8 cellular contexts compared by ENCODE assay signal in genomic region chr6:106114492-106114891, GRCh38. TPM values are rescaled to one million over a fixed set of nuclear protein-coding genes. Genes with fewer than 3 reads are reported as not detected.
DNase-seq lines count a peak whose midpoint lies in the region; ATAC-seq and TF ChIP-seq lines count a peak whose summit lies in the region.

No MANE protein-coding gene starts in this region.

- H3K36me3 ChIP-seq in spleen = peaks cover 0 to 7% (median 0%) of the 10 kb centered on the region in 6 donors

- WGBS in spleen, 5 donors = 66 to 84% (median 70%) methylated on average over 9 of the region's 9 CpGs

- TF ChIP-seq CTCF in progenitor cell of endocrine pancreas (IDR thresholded peaks at IDR 0.05; ENCODE audit: unreplicated experiment) (no peak), spleen (IDR thresholded peaks at IDR 0.05 in 8 of 11, conservative IDR thresholded peaks at IDR 0.05 in 3 of 11) (no peak)

- ATAC-seq in GM19035 (IDR thresholded peaks at IDR 0.05; ENCODE audit: unreplicated experiment) (peak; percentile 75), HG02884 (IDR thresholded peaks at IDR 0.05; ENCODE audit: unreplicated experiment) (peak; percentile 91)

- H3K4me3 Mint-ChIP-seq in progenitor cell of endocrine pancreas (ENCODE audit: low read depth) = no peak overlapping the region

- H3K36me3 Mint-ChIP-seq in progenitor cell of endocrine pancreas (ENCODE audit: insufficient read depth) = no peaks in the 10 kb centered on the region

- H3K9me3 Mint-ChIP-seq in progenitor cell of endocrine pancreas (ENCODE audit: low read depth) = no peaks in the 10 kb centered on the region

- peak overlapping the region in 4 of 8 donors; percentile 48 to 61 (median 58) for H3K27ac ChIP-seq in spleen

- peaks cover 31% of the 10 kb centered on the region for H3K27me3 Mint-ChIP-seq in progenitor cell of endocrine pancreas

- H3K27me3 ChIP-seq in spleen (replicated peaks in 1 of 7) = peaks cover 0 to 6% (median 0%) of the 10 kb centered on the region in 7 donors

- no peak for TF ChIP-seq POLR2A in spleen (IDR thresholded peaks at IDR 0.05)

- intact Hi-C loops in spleen (cut with DNase I; ENCODE audit: low total_unique reads) = loop anchor here (10.0 kb wide), 1 partner anchor 50 kb away; no protein-coding TSS in a partner anchor

- no peaks in the 10 kb centered on the region for H3K9me3 ChIP-seq in spleen

- peak overlapping the region in 1 of 8 donors; percentile 18 for H3K4me3 ChIP-seq in spleen

- peaks cover 3% of the 10 kb centered on the region for H3K4me1 Mint-ChIP-seq in progenitor cell of endocrine pancreas (ENCODE audit: low read depth)

- peak; percentile 87 for DNase-seq in activated CD4-positive, alpha-beta T cell treated with anti-CD3 and anti-CD28 coated beads for 48 hours
- peak; percentile 62 to 63 for DNase-seq in stimulated activated CD4-positive, alpha-beta T cell treated with anti-CD3 and anti-CD28 coated beads, Interleukin-2, amount 100 ng/mL, for 48 hours
- no peak for DNase-seq in progenitor cell of endocrine pancreas (ENCODE audit: low spot score, unreplicated experiment)
- DNase-seq in mesenteric fat pad (ENCODE audit: low spot score) = no peak
- no peak for DNase-seq in DMS79 (lab: John Stamatoyannopoulos, UW)
- DNase-seq in spleen = no peak

- H3K27ac Mint-ChIP-seq in progenitor cell of endocrine pancreas = no peak overlapping the region

- H3K4me1 ChIP-seq in spleen = peaks cover 0 to 71% (median 27%) of the 10 kb centered on the region in 6 donors

RNA-seq across cellular contexts. Expression of gene PRDM1, which starts 28.4 kb away (rescaled TPM):
- total RNA-seq in progenitor cell of endocrine pancreas (4.3 and 8.9 TPM in 2 replicates), mesenteric fat pad (10.6 TPM), spleen (10 to 100 TPM; 35.7 to 63.7 (median 45.4) TPM)
- 1 to 10 TPM; 2.2 to 3.7 (median 2.5) TPM for polyA plus RNA-seq in spleen

Comparison
In these comparisons a context has a peak if more than half of its experiments do, and no peak if none do; other contexts are left out.
1. DNase-seq: peak in activated CD4-positive, alpha-beta T cell treated with anti-CD3 and anti-CD28 coated beads for 48 hours (single experiment) and stimulated activated CD4-positive, alpha-beta T cell treated with anti-CD3 and anti-CD28 coated beads, Interleukin-2, amount 100 ng/mL, for 48 hours (2 of 2); none in progenitor cell of endocrine pancreas (single experiment), mesenteric fat pad (single experiment), DMS79 (single experiment) and spleen (single experiment).